ENCODE assay signal across 11 cellular contexts in the genomic region with DNA sequence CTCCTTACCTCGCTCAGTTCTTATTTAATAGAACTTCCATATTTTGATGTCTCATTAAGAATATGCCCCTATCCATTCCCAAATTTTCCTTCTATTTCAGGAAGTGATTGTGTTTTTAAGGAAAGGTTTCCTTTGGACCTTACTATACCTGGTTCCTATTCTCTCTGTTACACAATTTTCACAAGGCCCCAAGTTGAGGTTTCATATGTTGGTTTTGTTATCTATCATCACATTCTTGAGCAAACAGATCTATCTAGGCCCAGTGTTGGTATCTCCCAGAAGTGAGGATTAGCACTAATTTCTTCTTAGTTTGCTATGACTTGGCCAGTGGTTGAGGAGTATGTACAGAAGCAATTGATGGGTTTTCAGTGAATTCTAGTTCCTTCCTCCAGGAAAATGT. TPM values are rescaled to one million over a fixed set of nuclear protein-coding genes. Genes with fewer than 3 reads are reported as not detected.
DNase-seq lines count a peak whose midpoint lies in the region; ATAC-seq lines count a peak whose summit lies in the region.
"Had no signal": no experiment of that assay in that cellular context is flagged by ENCODE, and none has a peak within 500 bp of the region (broad histone marks: within the 10 kb centered on the region; RNA-seq: fewer than 3 reads in every experiment).

No MANE protein-coding gene starts in this region.

- peaks cover 51% of the 10 kb centered on the region for H3K4me1 Mint-ChIP-seq in activated CD4-positive, alpha-beta T cell treated with anti-CD3 and anti-CD28 coated beads, Interleukin-2, amount 10 ng/mL, durations not matched to agents 24 days and 14 days
- H3K4me1 Mint-ChIP-seq in stimulated activated naive B cell treated with anti-CD40 and anti-IgM and Interleukin-4, amounts not matched to agents 10 μg/mL and 1 μg/mL and 100 μg/mL, for 72 hours, result peaks cover 72 to 89% of the 10 kb centered on the region in 2 donors

- no peak for DNase-seq in activated CD4-positive, alpha-beta T cell treated with anti-CD3 and anti-CD28 coated beads, Interleukin-2, amount 10 ng/mL, durations not matched to agents 24 days and 14 days
- no peak for DNase-seq in activated CD4-positive, alpha-beta T cell treated with anti-CD3 and anti-CD28 coated beads, Interleukin-2, amount 50 U/mL, for 1 hour
- DNase-seq in MV-4-11 (lab: John Stamatoyannopoulos, UW) (peak; percentile 17), ureter (ENCODE audit: low spot score) (no peak), cardiac septum (ENCODE audit: low spot score) (no peak)
- no peak for DNase-seq in stimulated activated naive B cell treated with anti-CD40 and anti-IgM and Interleukin-4, amounts not matched to agents 10 μg/mL and 1 μg/mL and 100 μg/mL, for 72 hours
- DNase-seq: activated gamma-delta T cell treated with Interleukin-2 at 50 U/mL for 16 hours, GM23248, tibial artery had no signal

- ATAC-seq in HG02571 (IDR thresholded peaks at IDR 0.05; ENCODE audit: unreplicated experiment), result peak; percentile 35
- peak; percentile 19 to 20 for ATAC-seq in stimulated activated naive B cell treated with anti-CD40 and anti-IgM and Interleukin-4, amounts not matched to agents 10 μg/mL and 1 μg/mL and 100 μg/mL, for 72 hours (replicated peaks)
- ATAC-seq in GM21526 (IDR thresholded peaks at IDR 0.05; ENCODE audit: low FRiP score, unreplicated experiment), result no peak

- no peaks in the 10 kb centered on the region for H3K9me3 Mint-ChIP-seq in activated CD4-positive, alpha-beta T cell treated with anti-CD3 and anti-CD28 coated beads, Interleukin-2, amount 10 ng/mL, durations not matched to agents 24 days and 14 days
- no peaks in the 10 kb centered on the region for H3K9me3 Mint-ChIP-seq in stimulated activated naive B cell treated with anti-CD40 and anti-IgM and Interleukin-4, amounts not matched to agents 10 μg/mL and 1 μg/mL and 100 μg/mL, for 72 hours

- no peaks in the 10 kb centered on the region for H3K36me3 Mint-ChIP-seq in activated CD4-positive, alpha-beta T cell treated with anti-CD3 and anti-CD28 coated beads, Interleukin-2, amount 10 ng/mL, durations not matched to agents 24 days and 14 days (ENCODE audit: low read depth)
- H3K36me3 Mint-ChIP-seq in stimulated activated naive B cell treated with anti-CD40 and anti-IgM and Interleukin-4, amounts not matched to agents 10 μg/mL and 1 μg/mL and 100 μg/mL, for 72 hours, result peaks cover 7 to 21% of the 10 kb centered on the region in 2 donors

- intact Hi-C loops in activated CD4-positive, alpha-beta T cell treated with anti-CD3 and anti-CD28 coated beads, Interleukin-2, amount 10 ng/mL, durations not matched to agents 24 days and 14 days (cut with micrococcal nuclease), result loop anchor here (1.0 to 10.0 kb wide), 7 partner anchors 13 to 1415 kb away; partner anchors contain the start of gene NR4A3
- intact Hi-C loops in cardiac septum (cut with DNase I), result loop anchor here (10.0 kb wide), 1 partner anchor 1145 kb away; no protein-coding TSS in a partner anchor

- H3K27ac Mint-ChIP-seq in activated CD4-positive, alpha-beta T cell treated with anti-CD3 and anti-CD28 coated beads, Interleukin-2, amount 10 ng/mL, durations not matched to agents 24 days and 14 days, result peak overlapping the region; percentile 87
- peak overlapping the region; percentile 100 for H3K27ac Mint-ChIP-seq in stimulated activated naive B cell treated with anti-CD40 and anti-IgM and Interleukin-4, amounts not matched to agents 10 μg/mL and 1 μg/mL and 100 μg/mL, for 72 hours

- peak overlapping the region; percentile 70 for H3K4me3 Mint-ChIP-seq in activated CD4-positive, alpha-beta T cell treated with anti-CD3 and anti-CD28 coated beads, Interleukin-2, amount 10 ng/mL, durations not matched to agents 24 days and 14 days
- H3K4me3 Mint-ChIP-seq in stimulated activated naive B cell treated with anti-CD40 and anti-IgM and Interleukin-4, amounts not matched to agents 10 μg/mL and 1 μg/mL and 100 μg/mL, for 72 hours, result peak overlapping the region; percentile 39 to 73

- peaks cover 4% of the 10 kb centered on the region for H3K27me3 Mint-ChIP-seq in activated CD4-positive, alpha-beta T cell treated with anti-CD3 and anti-CD28 coated beads, Interleukin-2, amount 10 ng/mL, durations not matched to agents 24 days and 14 days
- H3K27me3 Mint-ChIP-seq in stimulated activated naive B cell treated with anti-CD40 and anti-IgM and Interleukin-4, amounts not matched to agents 10 μg/mL and 1 μg/mL and 100 μg/mL, for 72 hours, result no peaks in the 10 kb centered on the region

RNA-seq across cellular contexts. Expression of gene ALG2, which starts 41.5 kb away (rescaled TPM):
- 29.2 and 31.0 TPM in 2 replicates for total RNA-seq in activated CD4-positive, alpha-beta T cell treated with anti-CD3 and anti-CD28 coated beads, Interleukin-2, amount 10 ng/mL, durations not matched to agents 24 days and 14 days
- total RNA-seq in ureter (46.5 TPM), cardiac septum (16.0 TPM)

RNA-seq across cellular contexts. Expression of gene SEC61B, which starts 41.9 kb away (rescaled TPM):
- total RNA-seq in activated CD4-positive, alpha-beta T cell treated with anti-CD3 and anti-CD28 coated beads, Interleukin-2, amount 10 ng/mL, durations not matched to agents 24 days and 14 days, result 169 and 170 TPM in 2 replicates
- 75.1 TPM for total RNA-seq in ureter
- total RNA-seq in cardiac septum, result 47.9 TPM
